8 cellular contexts compared by ENCODE assay signal in the genomic region with DNA sequence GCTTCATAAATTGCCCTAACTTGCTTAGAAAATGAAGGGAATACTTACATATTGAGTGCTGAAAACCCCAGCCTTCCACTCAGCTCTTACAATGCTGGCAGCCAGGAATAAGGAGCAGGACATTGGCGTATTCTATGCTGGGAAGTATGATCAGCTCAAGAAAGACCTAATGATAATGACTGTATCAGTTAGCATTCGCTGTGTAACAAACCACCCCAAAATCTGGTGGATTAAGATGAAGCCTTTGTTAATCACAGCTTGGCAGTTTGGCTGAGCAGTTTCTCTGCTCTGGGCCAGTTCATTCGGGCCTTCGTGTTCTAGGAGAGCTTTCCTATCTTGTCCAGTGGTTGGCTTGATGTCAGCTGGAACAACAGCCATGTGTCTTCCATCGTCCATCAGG.
"Had no signal": no experiment of that assay in that cellular context is flagged by ENCODE, and none has a peak within 500 bp of the region (broad histone marks: within the 10 kb centered on the region; RNA-seq: fewer than 3 reads in every experiment).

No MANE protein-coding gene starts in this region.

- H3K9ac ChIP-seq: KMS-11 had no signal

- H2AFZ ChIP-seq: GM23338 had no signal

- H3K4me3 Mint-ChIP-seq: GM23338 had no signal

- H3K4me2 ChIP-seq: GM23338, KMS-11 had no signal

- H3K4me3 ChIP-seq: GM23338, HAP-1 had no signal

- H3K27ac Mint-ChIP-seq: GM23338 had no signal

- H3K27ac ChIP-seq: HL-60, KMS-11 had no signal

- ATAC-seq: GM23338, HCT116 had no signal

- DNase-seq: H7, IMR-90, KBM-7 had no signal

- H3K36me3 ChIP-seq: HAP-1 had no signal
